9 cellular contexts compared by ENCODE assay signal in genomic region chr7:128737867-128738390, GRCh38. TPM values are rescaled to one million over a fixed set of nuclear protein-coding genes. Genes with fewer than 3 reads are reported as not detected.
A peak's percentile ranks its signal among the peaks of the same experiment; 100 is the strongest.
DNase-seq lines count a peak whose midpoint lies in the region; ATAC-seq, FAIRE-seq and TF ChIP-seq lines count a peak whose summit lies in the region.
"Had no signal": no experiment of that assay in that cellular context is flagged by ENCODE, and none has a peak within 500 bp of the region (broad histone marks: within the 10 kb centered on the region; RNA-seq: fewer than 3 reads in every experiment).

No MANE protein-coding gene starts in this region.

- ATAC-seq in right cardiac atrium (no peak), GM21723 (IDR thresholded peaks at IDR 0.05; ENCODE audit: unreplicated experiment) (no peak), HG02852 (IDR thresholded peaks at IDR 0.05; ENCODE audit: unreplicated experiment) (no peak), GM18861 (IDR thresholded peaks at IDR 0.05; ENCODE audit: unreplicated experiment) (no peak)
- ATAC-seq in activated CD8-positive, alpha-beta T cell treated with anti-CD3 and anti-CD28 coated beads, Interleukin-2, amount 10 ng/mL, durations not matched to agents 7 days and 5 days, result no peak

- peaks cover 3% of the 10 kb centered on the region for H3K27me3 Mint-ChIP-seq in activated CD8-positive, alpha-beta T cell treated with anti-CD3 and anti-CD28 coated beads, Interleukin-2, amount 10 ng/mL, durations not matched to agents 7 days and 5 days (ENCODE audit: low read depth)

- POLR2A ChIA-PET in activated CD8-positive, alpha-beta T cell treated with anti-CD3 and anti-CD28 coated beads, Interleukin-2, amount 10 ng/mL, durations not matched to agents 7 days and 5 days (lab: Charles Lee), result interaction anchor here (0.6 to 1.2 kb wide), 4 partner anchors 10 to 768 kb away, joined by 3 to 5 read pairs (median 3); no protein-coding TSS in a partner anchor

- intact Hi-C loops in left ventricle myocardium inferior (cut with micrococcal nuclease) (no loop called here), right cardiac atrium (cut with DNase I) (no loop called here)

- no peak for TF ChIP-seq CTCF in left ventricle myocardium inferior (IDR thresholded peaks at IDR 0.05; ENCODE audit: borderline replicate concordance)
- no peak for TF ChIP-seq CTCF in kidney epithelial cell (IDR thresholded peaks at IDR 0.05; ENCODE audit: insufficient read depth, low read length, poor library complexity, severe bottlenecking)

- H3K9me3 Mint-ChIP-seq in activated CD8-positive, alpha-beta T cell treated with anti-CD3 and anti-CD28 coated beads, Interleukin-2, amount 10 ng/mL, durations not matched to agents 7 days and 5 days (ENCODE audit: insufficient read depth), result no peaks in the 10 kb centered on the region

- DNase-seq in left ventricle myocardium inferior, result no peak
- no peak for DNase-seq in right cardiac atrium
- DNase-seq in activated CD8-positive, alpha-beta T cell treated with anti-CD3 and anti-CD28 coated beads, Interleukin-2, amount 10 ng/mL, durations not matched to agents 7 days and 5 days, result no peak
- DNase-seq in kidney epithelial cell (ENCODE audit: low read depth), result peak; percentile 43
- DNase-seq in urothelium cell line (ENCODE audit: low spot score), result peak; percentile 7

- H3K4me1 Mint-ChIP-seq in activated CD8-positive, alpha-beta T cell treated with anti-CD3 and anti-CD28 coated beads, Interleukin-2, amount 10 ng/mL, durations not matched to agents 7 days and 5 days (ENCODE audit: low read depth), result peaks cover 31% of the 10 kb centered on the region

- no peak overlapping the region for H3K4me3 ChIP-seq in left ventricle myocardium inferior
- H3K4me3 ChIP-seq in right cardiac atrium (ENCODE audit: low read length), result no peak overlapping the region
- no peak overlapping the region for H3K4me3 ChIP-seq in kidney epithelial cell (ENCODE audit: low read depth, low read length)

- H3K36me3 ChIP-seq in left ventricle myocardium inferior (no peaks in the 10 kb centered on the region), kidney epithelial cell (ENCODE audit: control insufficient read depth, insufficient read depth, low read length) (no peaks in the 10 kb centered on the region)

- no peaks in the 10 kb centered on the region for H3K27me3 ChIP-seq in left ventricle myocardium inferior (ENCODE audit: low read depth)
- H3K27me3 ChIP-seq in right cardiac atrium (ENCODE audit: control insufficient read depth, insufficient read depth), result no peaks in the 10 kb centered on the region
- no peaks in the 10 kb centered on the region for H3K27me3 ChIP-seq in kidney epithelial cell (ENCODE audit: control insufficient read depth, insufficient read depth, low read length)

- FAIRE-seq in urothelium cell line (lab: Jason Lieb, UNC), result no peak

- H3K9me3 ChIP-seq in left ventricle myocardium inferior (replicated peaks) (no peaks in the 10 kb centered on the region), right cardiac atrium (ENCODE audit: control insufficient read depth, low read length) (no peaks in the 10 kb centered on the region)

- H3K36me3 Mint-ChIP-seq in activated CD8-positive, alpha-beta T cell treated with anti-CD3 and anti-CD28 coated beads, Interleukin-2, amount 10 ng/mL, durations not matched to agents 7 days and 5 days (ENCODE audit: low read depth), result peaks cover 12% of the 10 kb centered on the region

- H3K27ac ChIP-seq in left ventricle myocardium inferior (replicated peaks), result peak overlapping the region; percentile 97
- H3K27ac ChIP-seq in right cardiac atrium (ENCODE audit: low read length), result no peak overlapping the region

- peak overlapping the region; percentile 9 for H3K27ac Mint-ChIP-seq in activated CD8-positive, alpha-beta T cell treated with anti-CD3 and anti-CD28 coated beads, Interleukin-2, amount 10 ng/mL, durations not matched to agents 7 days and 5 days

- CTCF ChIA-PET in activated CD8-positive, alpha-beta T cell treated with anti-CD3 and anti-CD28 coated beads, Interleukin-2, amount 10 ng/mL, durations not matched to agents 7 days and 5 days (lab: Charles Lee), result interaction anchor here (0.7 to 2.3 kb wide), 7 partner anchors 9 to 354 kb away, joined by 3 to 9 read pairs (median 3); partner anchors contain the start of gene GARIN1A

- H3K4me3 Mint-ChIP-seq in activated CD8-positive, alpha-beta T cell treated with anti-CD3 and anti-CD28 coated beads, Interleukin-2, amount 10 ng/mL, durations not matched to agents 7 days and 5 days, result peak overlapping the region; percentile 91

- peaks cover 45% of the 10 kb centered on the region for H3K4me1 ChIP-seq in left ventricle myocardium inferior
- no peaks in the 10 kb centered on the region for H3K4me1 ChIP-seq in right cardiac atrium (ENCODE audit: control insufficient read depth, insufficient read depth, low read length)

- WGBS in right cardiac atrium, result 23% methylated on average over 1 of the region's 1 CpG

RNA-seq across cellular contexts. Expression of gene CALU, which starts 1.2 kb away (rescaled TPM):
- 236 TPM for total RNA-seq in left ventricle myocardium inferior
- 100 to 1,000 TPM; 195 to 318 (median 234) TPM for total RNA-seq in right cardiac atrium
- polyA plus RNA-seq in right cardiac atrium, result 90.7 TPM
- 10 to 100 TPM; 34.8 to 35.5 TPM for total RNA-seq in activated CD8-positive, alpha-beta T cell treated with anti-CD3 and anti-CD28 coated beads, Interleukin-2, amount 10 ng/mL, durations not matched to agents 7 days and 5 days
- 198 and 210 TPM in 2 replicates for total RNA-seq in kidney epithelial cell

RNA-seq across cellular contexts. Expression of gene OPN1SW, which starts 37.7 kb away (rescaled TPM):
- total RNA-seq in left ventricle myocardium inferior (not detected), right cardiac atrium (not detected), kidney epithelial cell (not detected in 2 replicates)
- not detected for polyA plus RNA-seq in right cardiac atrium
- total RNA-seq in activated CD8-positive, alpha-beta T cell treated with anti-CD3 and anti-CD28 coated beads, Interleukin-2, amount 10 ng/mL, durations not matched to agents 7 days and 5 days, result not detected
- total RNA-seq: lung microvascular endothelial cell had no signal

RNA-seq across cellular contexts. Expression of gene CCDC136, which starts 53.8 kb away (rescaled TPM):
- total RNA-seq in left ventricle myocardium inferior, result 8.2 TPM
- 1 to 10 TPM; 2.5 to 6.9 (median 5.4) TPM for total RNA-seq in right cardiac atrium
- polyA plus RNA-seq in right cardiac atrium, result 5.7 TPM
- total RNA-seq in activated CD8-positive, alpha-beta T cell treated with anti-CD3 and anti-CD28 coated beads, Interleukin-2, amount 10 ng/mL, durations not matched to agents 7 days and 5 days, result 1 to 10 TPM; 5.6 to 8.9 TPM
- total RNA-seq in kidney epithelial cell, result 7.1 and 7.2 TPM in 2 replicates

Comparison
In these comparisons a context has a peak if more than half of its experiments do, and no peak if none do; other contexts are left out.
1. DNase-seq: peak in kidney epithelial cell (single experiment) and urothelium cell line (single experiment); none in left ventricle myocardium inferior (single experiment), right cardiac atrium (0 of 3) and activated CD8-positive, alpha-beta T cell treated with anti-CD3 and anti-CD28 coated beads, Interleukin-2, amount 10 ng/mL, durations not matched to agents 7 days and 5 days (single experiment).